Comparison of ENCODE assay signal across 21 cellular contexts in the genomic region with DNA sequence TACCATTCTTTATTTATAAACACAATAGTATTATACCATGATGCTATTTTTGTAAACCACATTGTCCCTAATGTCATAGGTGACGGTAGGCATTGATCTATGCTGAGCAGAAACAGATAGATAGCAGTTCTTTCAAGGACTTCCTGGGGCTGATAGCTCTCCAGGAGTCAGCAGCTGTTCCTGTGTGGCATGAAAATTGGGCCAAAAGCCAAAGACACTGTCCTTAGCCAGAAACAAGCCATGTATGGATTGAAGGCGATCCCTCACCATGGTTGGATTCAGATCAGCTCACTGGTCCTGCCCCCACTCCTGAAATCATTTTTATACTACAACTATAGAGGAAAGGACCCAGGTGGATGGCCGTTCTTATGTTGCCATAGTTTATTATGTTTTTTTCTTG. TPM values are rescaled to one million over a fixed set of nuclear protein-coding genes. Genes with fewer than 3 reads are reported as not detected.
A peak's percentile ranks its signal among the peaks of the same experiment; 100 is the strongest.
DNase-seq lines count a peak whose midpoint lies in the region; ATAC-seq lines count a peak whose summit lies in the region.
"Had no signal": no experiment of that assay in that cellular context is flagged by ENCODE, and none has a peak within 500 bp of the region (broad histone marks: within the 10 kb centered on the region; RNA-seq: fewer than 3 reads in every experiment).

No MANE protein-coding gene starts in this region.

- peak; percentile 91 for ATAC-seq in Right ventricle myocardium inferior
- ATAC-seq in left cardiac atrium, result peak; percentile 84 to 93
- no peak for ATAC-seq in stimulated activated naive CD8-positive, alpha-beta T cell treated with anti-CD3 and anti-CD28 coated beads, Interleukin-15, amount 100 ng/mL, for 72 hours
- ATAC-seq in HG02759 (IDR thresholded peaks at IDR 0.05; ENCODE audit: unreplicated experiment), result no peak
- no peak for ATAC-seq in GM21360 (IDR thresholded peaks at IDR 0.05; ENCODE audit: unreplicated experiment)
- ATAC-seq: activated CD4-positive, CD25-positive, alpha-beta regulatory T cell treated with anti-CD3 and anti-CD28 coated beads, Interleukin-2, amount 50 U/mL, for 24 hours; activated CD8-positive, alpha-beta memory T cell treated with anti-CD3 and anti-CD28 coated beads, Interleukin-2, amount 10 ng/mL, durations not matched to agents 7 days and 5 days; GM12878; stimulated activated memory B cell treated with anti-CD40 and anti-IgM and Interleukin-4, amounts not matched to agents 10 μg/mL and 1 μg/mL and 100 μg/mL, for 72 hours; upper lobe of right lung had no signal

- H3K4me1 Mint-ChIP-seq in stimulated activated naive CD8-positive, alpha-beta T cell treated with anti-CD3 and anti-CD28 coated beads, Interleukin-15, amount 100 ng/mL, for 72 hours, result no peaks in the 10 kb centered on the region
- H3K4me1 Mint-ChIP-seq: mesothelial cell of epicardium; stimulated activated memory B cell treated with anti-CD40 and anti-IgM and Interleukin-4, amounts not matched to agents 10 μg/mL and 1 μg/mL and 100 μg/mL, for 72 hours had no signal

- DNase-seq in Right ventricle myocardium inferior (ENCODE audit: missing footprints), result no peak
- DNase-seq in cardiac septum (ENCODE audit: low spot score), result no peak
- DNase-seq in NCI-H510A treated with DMSO at 0.1 percent for 48 hours (lab: John Stamatoyannopoulos, UW), result peak; percentile 38
- peak; percentile 26 for DNase-seq in left cardiac atrium
- DNase-seq in stimulated activated naive CD8-positive, alpha-beta T cell treated with anti-CD3 and anti-CD28 coated beads, Interleukin-15, amount 100 ng/mL, for 72 hours, result no peak
- DNase-seq in activated CD4-positive, CD25-positive, alpha-beta regulatory T cell (lab: John Stamatoyannopoulos, UW), result no peak
- DNase-seq: activated CD8-positive, alpha-beta memory T cell treated with anti-CD3 and anti-CD28 coated beads, Interleukin-2, amount 10 ng/mL, durations not matched to agents 7 days and 5 days; activated gamma-delta T cell treated with Interleukin-2 at 50 U/mL for 16 hours; CD4-positive, CD25-positive, alpha-beta regulatory T cell; HCEC 1CT; NCI-H774; small intestine; T-helper 1 cell; upper lobe of right lung had no signal

- no peaks in the 10 kb centered on the region for H3K9me3 Mint-ChIP-seq in stimulated activated naive CD8-positive, alpha-beta T cell treated with anti-CD3 and anti-CD28 coated beads, Interleukin-15, amount 100 ng/mL, for 72 hours
- H3K9me3 Mint-ChIP-seq: CD4-positive, CD25-positive, alpha-beta regulatory T cell; mesothelial cell of epicardium; stimulated activated memory B cell treated with anti-CD40 and anti-IgM and Interleukin-4, amounts not matched to agents 10 μg/mL and 1 μg/mL and 100 μg/mL, for 72 hours had no signal

- H3K27ac Mint-ChIP-seq in stimulated activated naive CD8-positive, alpha-beta T cell treated with anti-CD3 and anti-CD28 coated beads, Interleukin-15, amount 100 ng/mL, for 72 hours, result no peak overlapping the region
- H3K27ac Mint-ChIP-seq: activated CD8-positive, alpha-beta memory T cell treated with anti-CD3 and anti-CD28 coated beads, Interleukin-2, amount 10 ng/mL, durations not matched to agents 7 days and 5 days; CD4-positive, CD25-positive, alpha-beta regulatory T cell; mesothelial cell of epicardium; stimulated activated memory B cell treated with anti-CD40 and anti-IgM and Interleukin-4, amounts not matched to agents 10 μg/mL and 1 μg/mL and 100 μg/mL, for 72 hours had no signal

- H3K27me3 Mint-ChIP-seq in stimulated activated naive CD8-positive, alpha-beta T cell treated with anti-CD3 and anti-CD28 coated beads, Interleukin-15, amount 100 ng/mL, for 72 hours, result no peaks in the 10 kb centered on the region
- H3K27me3 Mint-ChIP-seq: activated CD8-positive, alpha-beta memory T cell treated with anti-CD3 and anti-CD28 coated beads, Interleukin-2, amount 10 ng/mL, durations not matched to agents 7 days and 5 days; CD4-positive, CD25-positive, alpha-beta regulatory T cell; stimulated activated memory B cell treated with anti-CD40 and anti-IgM and Interleukin-4, amounts not matched to agents 10 μg/mL and 1 μg/mL and 100 μg/mL, for 72 hours had no signal

- intact Hi-C loops in Right ventricle myocardium inferior (cut with DNase I), result loop anchor here (5.0 kb wide), 1 partner anchor 217 kb away; a partner anchor contains a TSS
- intact Hi-C loops in cardiac septum (cut with DNase I), result loop anchor here (5.0 kb wide), 1 partner anchor 232 kb away; a partner anchor contains a TSS
- intact Hi-C loops in left cardiac atrium (cut with DNase I), result no loop called here

- no peak overlapping the region for H3K4me3 Mint-ChIP-seq in stimulated activated naive CD8-positive, alpha-beta T cell treated with anti-CD3 and anti-CD28 coated beads, Interleukin-15, amount 100 ng/mL, for 72 hours
- H3K4me3 Mint-ChIP-seq: activated CD8-positive, alpha-beta memory T cell treated with anti-CD3 and anti-CD28 coated beads, Interleukin-2, amount 10 ng/mL, durations not matched to agents 7 days and 5 days; CD4-positive, CD25-positive, alpha-beta regulatory T cell; mesothelial cell of epicardium; stimulated activated memory B cell treated with anti-CD40 and anti-IgM and Interleukin-4, amounts not matched to agents 10 μg/mL and 1 μg/mL and 100 μg/mL, for 72 hours had no signal

RNA-seq across cellular contexts. Expression of a gene that starts 53.6 kb away (rescaled TPM):
- total RNA-seq in Right ventricle myocardium inferior (7.7 TPM), cardiac septum (10.8 TPM), left cardiac atrium (10 to 100 TPM in 1 of 2 donors, 1 to 10 TPM in 1; 6.8 to 11.2 TPM)
- total RNA-seq: G401 had no signal

Comparison
In these comparisons a context has a peak if more than half of its experiments do, and no peak if none do; other contexts are left out.
1. DNase-seq: peak in NCI-H510A treated with DMSO at 0.1 percent for 48 hours (single experiment) and left cardiac atrium (single experiment); none in Right ventricle myocardium inferior (single experiment), cardiac septum (single experiment), stimulated activated naive CD8-positive, alpha-beta T cell treated with anti-CD3 and anti-CD28 coated beads, Interleukin-15, amount 100 ng/mL, for 72 hours (0 of 2) and activated CD4-positive, CD25-positive, alpha-beta regulatory T cell (0 of 4).
2. intact Hi-C loops: an anchor here in Right ventricle myocardium inferior (5.0 kb wide) and cardiac septum (5.0 kb wide); none called in left cardiac atrium.
3. ATAC-seq: peak in Right ventricle myocardium inferior (single experiment) and left cardiac atrium (2 of 2); none in stimulated activated naive CD8-positive, alpha-beta T cell treated with anti-CD3 and anti-CD28 coated beads, Interleukin-15, amount 100 ng/mL, for 72 hours (single experiment), HG02759 (single experiment) and GM21360 (single experiment).